12 cellular contexts compared by ENCODE assay signal in the genomic region with DNA sequence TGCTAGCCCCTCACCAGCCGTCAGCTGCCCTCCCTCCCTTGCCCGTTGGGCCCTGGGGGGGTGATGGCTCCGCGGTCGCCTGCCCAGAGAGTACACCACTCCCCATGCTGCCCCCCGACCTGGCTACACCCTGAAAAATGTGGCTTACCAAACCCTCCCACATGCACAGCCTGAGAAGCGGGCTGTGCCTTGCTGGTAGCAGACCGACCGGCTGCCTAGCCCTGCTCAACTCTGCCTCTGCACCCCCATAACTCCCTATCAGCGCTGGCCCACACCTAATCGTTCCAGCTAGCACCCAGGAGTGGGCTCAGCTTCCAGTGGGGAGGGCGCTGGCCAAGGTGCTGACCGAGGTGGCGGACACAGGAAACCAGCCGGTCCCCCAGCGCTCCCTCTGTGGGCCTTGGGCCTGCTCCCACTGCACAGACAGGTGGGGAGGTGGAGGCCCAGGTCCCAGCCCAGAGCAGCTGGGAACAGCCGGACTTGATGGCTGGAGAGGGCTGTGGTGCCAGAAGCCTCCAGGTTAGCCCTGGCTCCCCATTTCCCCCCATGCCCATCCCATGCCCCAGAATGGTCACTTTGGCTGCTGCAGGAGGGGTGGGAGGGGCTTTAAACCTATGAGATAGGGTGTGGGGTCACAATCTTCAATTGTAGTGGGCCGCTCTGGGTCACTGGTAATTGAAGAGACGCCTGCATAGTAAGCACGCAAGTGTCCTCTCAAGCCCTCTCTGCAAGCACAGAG. TPM values are rescaled to one million over a fixed set of nuclear protein-coding genes. Genes with fewer than 3 reads are reported as not detected.
DNase-seq lines count a peak whose midpoint lies in the region; ATAC-seq and TF ChIP-seq lines count a peak whose summit lies in the region.
"Had no signal": no experiment of that assay in that cellular context is flagged by ENCODE, and none has a peak within 500 bp of the region (broad histone marks: within the 10 kb centered on the region; RNA-seq: fewer than 3 reads in every experiment).

No MANE protein-coding gene starts in this region.

- no peak overlapping the region for H3K4me2 ChIP-seq in neural progenitor cell

- TF ChIP-seq CTCF in fibroblast of pulmonary artery (IDR thresholded peaks at IDR 0.05; ENCODE audit: low read length, missing control alignments) = no peak
- no peak for TF ChIP-seq CTCF in neural progenitor cell (IDR thresholded peaks at IDR 0.05)

- H3K27ac ChIP-seq in neural progenitor cell = no peak overlapping the region

- peaks cover 10% of the 10 kb centered on the region for H3K27me3 ChIP-seq in neural progenitor cell

- no peak overlapping the region for H3K9ac ChIP-seq in neural progenitor cell

- H3K4me3 ChIP-seq in fibroblast of pulmonary artery (replicated peaks; ENCODE audit: low read depth, low read length) (no peak overlapping the region), neural progenitor cell (no peak overlapping the region)

- peak overlapping the region; percentile 59 for H3K4me3 Mint-ChIP-seq in neural progenitor cell
- H3K4me3 Mint-ChIP-seq in stimulated activated memory B cell treated with anti-CD40 and anti-IgM and Interleukin-4, amounts not matched to agents 10 μg/mL and 1 μg/mL and 100 μg/mL, for 72 hours = no peak overlapping the region

- H3K36me3 Mint-ChIP-seq in neural progenitor cell = no peaks in the 10 kb centered on the region
- no peaks in the 10 kb centered on the region for H3K36me3 Mint-ChIP-seq in stimulated activated memory B cell treated with anti-CD40 and anti-IgM and Interleukin-4, amounts not matched to agents 10 μg/mL and 1 μg/mL and 100 μg/mL, for 72 hours

- H3K79me2 ChIP-seq in neural progenitor cell (ENCODE audit: low read depth) = no peaks in the 10 kb centered on the region

- peaks cover 15% of the 10 kb centered on the region for H4K20me1 ChIP-seq in neural progenitor cell (ENCODE audit: low read depth)

- peaks cover 10% of the 10 kb centered on the region for H3K27me3 Mint-ChIP-seq in neural progenitor cell (ENCODE audit: insufficient read depth, low read depth)
- peaks cover 49% of the 10 kb centered on the region for H3K27me3 Mint-ChIP-seq in stimulated activated memory B cell treated with anti-CD40 and anti-IgM and Interleukin-4, amounts not matched to agents 10 μg/mL and 1 μg/mL and 100 μg/mL, for 72 hours

- peaks cover 11% of the 10 kb centered on the region for H3K4me1 Mint-ChIP-seq in neural progenitor cell
- H3K4me1 Mint-ChIP-seq in stimulated activated memory B cell treated with anti-CD40 and anti-IgM and Interleukin-4, amounts not matched to agents 10 μg/mL and 1 μg/mL and 100 μg/mL, for 72 hours = peaks cover 6% of the 10 kb centered on the region

- no peaks in the 10 kb centered on the region for H3K9me3 Mint-ChIP-seq in neural progenitor cell
- no peaks in the 10 kb centered on the region for H3K9me3 Mint-ChIP-seq in stimulated activated memory B cell treated with anti-CD40 and anti-IgM and Interleukin-4, amounts not matched to agents 10 μg/mL and 1 μg/mL and 100 μg/mL, for 72 hours

- no peaks in the 10 kb centered on the region for H3K9me3 ChIP-seq in neural progenitor cell (ENCODE audit: low read depth)

- H3K27ac Mint-ChIP-seq in neural progenitor cell = no peak overlapping the region
- no peak overlapping the region for H3K27ac Mint-ChIP-seq in stimulated activated memory B cell treated with anti-CD40 and anti-IgM and Interleukin-4, amounts not matched to agents 10 μg/mL and 1 μg/mL and 100 μg/mL, for 72 hours

- DNase-seq in GM03348 (ENCODE audit: low spot score) = peak; percentile 70
- peak; percentile 31 for DNase-seq in fibroblast of pulmonary artery (ENCODE audit: low read depth)
- peak; percentile 81 for DNase-seq in neural progenitor cell (ENCODE audit: low spot score)
- DNase-seq in NCI-H2081 treated with DMSO at 0.1 percent for 48 hours (lab: John Stamatoyannopoulos, UW) = no peak
- no peak for DNase-seq in NCI-H446 treated with DMSO at 0.1 percent for 48 hours (lab: John Stamatoyannopoulos, UW)
- DNase-seq: NCI-H1092 treated with DMSO at 0.1 percent for 48 hours had no signal

- H3K4me1 ChIP-seq in neural progenitor cell = no peaks in the 10 kb centered on the region

- no peak overlapping the region for H2AFZ ChIP-seq in neural progenitor cell (replicated peaks)

- H3F3A ChIP-seq in neural progenitor cell (ENCODE audit: low read depth) = no peaks in the 10 kb centered on the region

- ATAC-seq in stimulated activated memory B cell treated with anti-CD40 and anti-IgM and Interleukin-4, amounts not matched to agents 10 μg/mL and 1 μg/mL and 100 μg/mL, for 72 hours = no peak
- no peak for ATAC-seq in HG02870 (IDR thresholded peaks at IDR 0.05; ENCODE audit: unreplicated experiment)

- H3K36me3 ChIP-seq in neural progenitor cell = no peaks in the 10 kb centered on the region

TF ChIP-seq in PFSK-1, 5 proteins besides CTCF, POLR2A, EP300 and RAD21:
- TF ChIP-seq, protein P1, sequence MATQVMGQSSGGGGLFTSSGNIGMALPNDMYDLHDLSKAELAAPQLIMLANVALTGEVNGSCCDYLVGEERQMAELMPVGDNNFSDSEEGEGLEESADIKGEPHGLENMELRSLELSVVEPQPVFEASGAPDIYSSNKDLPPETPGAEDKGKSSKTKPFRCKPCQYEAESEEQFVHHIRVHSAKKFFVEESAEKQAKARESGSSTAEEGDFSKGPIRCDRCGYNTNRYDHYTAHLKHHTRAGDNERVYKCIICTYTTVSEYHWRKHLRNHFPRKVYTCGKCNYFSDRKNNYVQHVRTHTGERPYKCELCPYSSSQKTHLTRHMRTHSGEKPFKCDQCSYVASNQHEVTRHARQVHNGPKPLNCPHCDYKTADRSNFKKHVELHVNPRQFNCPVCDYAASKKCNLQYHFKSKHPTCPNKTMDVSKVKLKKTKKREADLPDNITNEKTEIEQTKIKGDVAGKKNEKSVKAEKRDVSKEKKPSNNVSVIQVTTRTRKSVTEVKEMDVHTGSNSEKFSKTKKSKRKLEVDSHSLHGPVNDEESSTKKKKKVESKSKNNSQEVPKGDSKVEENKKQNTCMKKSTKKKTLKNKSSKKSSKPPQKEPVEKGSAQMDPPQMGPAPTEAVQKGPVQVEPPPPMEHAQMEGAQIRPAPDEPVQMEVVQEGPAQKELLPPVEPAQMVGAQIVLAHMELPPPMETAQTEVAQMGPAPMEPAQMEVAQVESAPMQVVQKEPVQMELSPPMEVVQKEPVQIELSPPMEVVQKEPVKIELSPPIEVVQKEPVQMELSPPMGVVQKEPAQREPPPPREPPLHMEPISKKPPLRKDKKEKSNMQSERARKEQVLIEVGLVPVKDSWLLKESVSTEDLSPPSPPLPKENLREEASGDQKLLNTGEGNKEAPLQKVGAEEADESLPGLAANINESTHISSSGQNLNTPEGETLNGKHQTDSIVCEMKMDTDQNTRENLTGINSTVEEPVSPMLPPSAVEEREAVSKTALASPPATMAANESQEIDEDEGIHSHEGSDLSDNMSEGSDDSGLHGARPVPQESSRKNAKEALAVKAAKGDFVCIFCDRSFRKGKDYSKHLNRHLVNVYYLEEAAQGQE (IDR thresholded peaks at IDR 0.05; ENCODE audit: insufficient read depth in 1 of 2, low read depth in 2 of 2, low read length in 2 of 2) = peak; percentile 91 to 93
- TF ChIP-seq POLR2AphosphoS5 (IDR thresholded peaks at IDR 0.05; ENCODE audit: low read depth, low read length) = no peak

RNA-seq across cellular contexts. Expression of gene PRODH, which starts 32.1 kb away (rescaled TPM):
- polyA plus RNA-seq in PFSK-1 (2012; ENCODE audit: insufficient read length, low read depth) = 0.30 TPM
- 9.3 and 18.8 TPM in 2 replicates for total RNA-seq in neural progenitor cell (ENCODE audit: low replicate concordance)
- total RNA-seq: fibroblast of lung, H4, mononuclear cell had no signal

Comparison
In these comparisons a context has a peak if more than half of its experiments do, and no peak if none do; other contexts are left out.
1. DNase-seq: peak in GM03348 (single experiment), fibroblast of pulmonary artery (single experiment) and neural progenitor cell (single experiment); none in NCI-H2081 treated with DMSO at 0.1 percent for 48 hours (single experiment) and NCI-H446 treated with DMSO at 0.1 percent for 48 hours (single experiment).